ENCODE assay signal across 18 cellular contexts in genomic region chr12:123273166-123273565, GRCh38. TPM values are rescaled to one million over a fixed set of nuclear protein-coding genes. Genes with fewer than 3 reads are reported as not detected.
DNase-seq lines count a peak whose midpoint lies in the region; ATAC-seq and TF ChIP-seq lines count a peak whose summit lies in the region.
"Had no signal": no experiment of that assay in that cellular context is flagged by ENCODE, and none has a peak within 500 bp of the region (broad histone marks: within the 10 kb centered on the region; RNA-seq: fewer than 3 reads in every experiment).

No MANE protein-coding gene starts in this region.

- no peak for ATAC-seq in activated T-cell treated with anti-CD3 and anti-CD28 coated beads, Interleukin-2, amount 50 U/mL, for 4 hours
- no peak for ATAC-seq in activated T-cell treated with anti-CD3 and anti-CD28 coated beads, Interleukin-2, amount 50 U/mL, for 72 hours (replicated peaks in 1 of 2)
- no peak for ATAC-seq in T-cell (replicated peaks in 1 of 4)
- no peak for ATAC-seq in central memory CD8-positive, alpha-beta T cell (replicated peaks; ENCODE audit: extremely low read depth, poor library complexity, severe bottlenecking)
- no peak for ATAC-seq in GM21528 (IDR thresholded peaks at IDR 0.05; ENCODE audit: low FRiP score, unreplicated experiment)

- no peak overlapping the region for H3K4me3 ChIP-seq in WERI-Rb-1 (ENCODE audit: low read depth, low read length)
- no peak overlapping the region for H3K4me3 ChIP-seq in thyroid gland (replicated peaks in 1 of 3)

- CTCF ChIA-PET in T-cell (lab: Charles Lee): no interaction called here

- peak overlapping the region; percentile 12 for H3K4me3 Mint-ChIP-seq in activated T-cell treated with anti-CD3 and anti-CD28 coated beads, Interleukin-2, amount 50 U/mL, for 4 hours
- H3K4me3 Mint-ChIP-seq in activated T-cell treated with anti-CD3 and anti-CD28 coated beads, Interleukin-2, amount 50 U/mL, for 72 hours: peak overlapping the region in 1 of 2 donors; percentile 20
- H3K4me3 Mint-ChIP-seq in T-cell (peak overlapping the region; percentile 49 to 66 (median 62)), progenitor cell of endocrine pancreas (ENCODE audit: low read depth) (peak overlapping the region; percentile 80)
- H3K4me3 Mint-ChIP-seq in central memory CD8-positive, alpha-beta T cell: peak overlapping the region; percentile 51

- H3K27me3 ChIP-seq in WERI-Rb-1 (ENCODE audit: insufficient read depth, low read depth, severe bottlenecking) (no peaks in the 10 kb centered on the region), thyroid gland (no peaks in the 10 kb centered on the region)
- H3K27me3 ChIP-seq: upper lobe of left lung had no signal

- H3K9me3 ChIP-seq in WERI-Rb-1 (ENCODE audit: severe bottlenecking) (no peaks in the 10 kb centered on the region), thyroid gland (no peaks in the 10 kb centered on the region)
- H3K9me3 ChIP-seq: upper lobe of left lung had no signal

- TF ChIP-seq POLR2A in thyroid gland (IDR thresholded peaks at IDR 0.05): no peak

- peaks cover 1% of the 10 kb centered on the region for H3K27me3 Mint-ChIP-seq in activated T-cell treated with anti-CD3 and anti-CD28 coated beads, Interleukin-2, amount 50 U/mL, for 4 hours (ENCODE audit: low read depth)
- no peaks in the 10 kb centered on the region for H3K27me3 Mint-ChIP-seq in activated T-cell treated with anti-CD3 and anti-CD28 coated beads, Interleukin-2, amount 50 U/mL, for 72 hours (ENCODE audit: low read depth)
- H3K27me3 Mint-ChIP-seq in T-cell: no peaks in the 10 kb centered on the region
- no peaks in the 10 kb centered on the region for H3K27me3 Mint-ChIP-seq in central memory CD8-positive, alpha-beta T cell
- H3K27me3 Mint-ChIP-seq in progenitor cell of endocrine pancreas: no peaks in the 10 kb centered on the region

- H3K36me3 ChIP-seq in WERI-Rb-1: no peaks in the 10 kb centered on the region; the same call in 1 of the 2 replicates
- no peaks in the 10 kb centered on the region for H3K36me3 ChIP-seq in thyroid gland
- H3K36me3 ChIP-seq: upper lobe of left lung had no signal

- no peaks in the 10 kb centered on the region for H3K9me3 Mint-ChIP-seq in activated T-cell treated with anti-CD3 and anti-CD28 coated beads, Interleukin-2, amount 50 U/mL, for 4 hours
- no peaks in the 10 kb centered on the region for H3K9me3 Mint-ChIP-seq in activated T-cell treated with anti-CD3 and anti-CD28 coated beads, Interleukin-2, amount 50 U/mL, for 72 hours
- H3K9me3 Mint-ChIP-seq in T-cell (no peaks in the 10 kb centered on the region), progenitor cell of endocrine pancreas (ENCODE audit: low read depth) (no peaks in the 10 kb centered on the region)
- H3K9me3 Mint-ChIP-seq in central memory CD8-positive, alpha-beta T cell: no peaks in the 10 kb centered on the region

- DNase-seq in activated T-cell treated with anti-CD3 and anti-CD28 coated beads, Interleukin-2, amount 50 U/mL, for 4 hours: no peak
- no peak for DNase-seq in activated T-cell treated with anti-CD3 and anti-CD28 coated beads, Interleukin-2, amount 50 U/mL, for 72 hours
- DNase-seq in T-cell (no peak), progenitor cell of endocrine pancreas (ENCODE audit: low spot score, unreplicated experiment) (no peak), WERI-Rb-1 (no peak), thyroid gland (no peak)
- DNase-seq in central memory CD8-positive, alpha-beta T cell (ENCODE audit: low spot score in 2 of 2): no peak
- DNase-seq: ACHN; activated CD8-positive, alpha-beta memory T cell treated with anti-CD3 and anti-CD28 coated beads, Interleukin-2, amount 50 U/mL, for 4 hours; GOT3; hypothalamus; Kasumi-1; kidney glomerular epithelial cell; NCI-H1417 treated with DMSO at 0.1 percent for 48 hours; NCI-H82; stimulated activated CD4-positive, alpha-beta T cell treated with anti-CD3 and anti-CD28 coated beads, Interleukin-4, amount 100 ng/mL, for 4 hours; upper lobe of left lung had no signal

- TF ChIP-seq CTCF in progenitor cell of endocrine pancreas (IDR thresholded peaks at IDR 0.05; ENCODE audit: unreplicated experiment) (no peak), WERI-Rb-1 (IDR thresholded peaks at IDR 0.05; ENCODE audit: low read depth, low read length) (no peak), thyroid gland (IDR thresholded peaks at IDR 0.05) (no peak)

- POLR2A ChIA-PET in T-cell (lab: Charles Lee): no interaction called here

- intact Hi-C loops in thyroid gland (cut with DNase I): no loop called here

- H3K36me3 Mint-ChIP-seq in activated T-cell treated with anti-CD3 and anti-CD28 coated beads, Interleukin-2, amount 50 U/mL, for 4 hours (ENCODE audit: insufficient read depth): no peaks in the 10 kb centered on the region
- H3K36me3 Mint-ChIP-seq in activated T-cell treated with anti-CD3 and anti-CD28 coated beads, Interleukin-2, amount 50 U/mL, for 72 hours (ENCODE audit: insufficient read depth in 2 of 2): no peaks in the 10 kb centered on the region
- H3K36me3 Mint-ChIP-seq in T-cell (no peaks in the 10 kb centered on the region), progenitor cell of endocrine pancreas (ENCODE audit: insufficient read depth) (no peaks in the 10 kb centered on the region)
- peaks cover 6% of the 10 kb centered on the region for H3K36me3 Mint-ChIP-seq in central memory CD8-positive, alpha-beta T cell (ENCODE audit: insufficient read depth)

- H3K27ac ChIP-seq in WERI-Rb-1 (no peak overlapping the region; the same call in 1 of the 2 replicates), thyroid gland (no peak overlapping the region)

- peaks cover 19 to 21% of the 10 kb centered on the region in 2 donors for H3K4me1 ChIP-seq in thyroid gland

- WGBS in thyroid gland, 2 donors: 85 to 88% methylated on average over 15 of the region's 15 CpGs

- H3K4me1 Mint-ChIP-seq in activated T-cell treated with anti-CD3 and anti-CD28 coated beads, Interleukin-2, amount 50 U/mL, for 4 hours (ENCODE audit: low read depth): peaks cover 24% of the 10 kb centered on the region
- H3K4me1 Mint-ChIP-seq in activated T-cell treated with anti-CD3 and anti-CD28 coated beads, Interleukin-2, amount 50 U/mL, for 72 hours (ENCODE audit: low read depth): peaks cover 27% of the 10 kb centered on the region
- peaks cover 11 to 27% (median 27%) of the 10 kb centered on the region in 3 donors for H3K4me1 Mint-ChIP-seq in T-cell
- H3K4me1 Mint-ChIP-seq in central memory CD8-positive, alpha-beta T cell: peaks cover 11% of the 10 kb centered on the region
- H3K4me1 Mint-ChIP-seq in progenitor cell of endocrine pancreas (ENCODE audit: low read depth): peaks cover 12% of the 10 kb centered on the region

- no peak overlapping the region for H3K27ac Mint-ChIP-seq in activated T-cell treated with anti-CD3 and anti-CD28 coated beads, Interleukin-2, amount 50 U/mL, for 72 hours
- H3K27ac Mint-ChIP-seq in T-cell (no peak overlapping the region), progenitor cell of endocrine pancreas (peak overlapping the region; percentile 73)
- H3K27ac Mint-ChIP-seq in central memory CD8-positive, alpha-beta T cell (ENCODE audit: low read depth): no peak overlapping the region

RNA-seq across cellular contexts. Expression of gene CDK2AP1, which starts 1.5 kb away (rescaled TPM):
- 10 to 100 TPM; 44.7 to 67.9 (median 53.4) TPM for total RNA-seq in activated T-cell treated with anti-CD3 and anti-CD28 coated beads, Interleukin-2, amount 50 U/mL, for 4 hours
- total RNA-seq in activated T-cell treated with anti-CD3 and anti-CD28 coated beads, Interleukin-2, amount 50 U/mL, for 72 hours: 10 to 100 TPM; 37.8 to 40.0 TPM
- total RNA-seq in T-cell (10 to 100 TPM in 1 of 5 donors, 1 to 10 TPM in 4; 3.5 to 10.8 (median 8.5) TPM), progenitor cell of endocrine pancreas (182 and 184 TPM in 2 replicates), thyroid gland (10 to 100 TPM; 53.0 to 94.5 (median 68.5) TPM)

RNA-seq across cellular contexts. Expression of gene MTRFR, which starts 39.9 kb away (rescaled TPM):
- 10 to 100 TPM; 16.7 to 17.7 (median 17.4) TPM for total RNA-seq in activated T-cell treated with anti-CD3 and anti-CD28 coated beads, Interleukin-2, amount 50 U/mL, for 4 hours
- 10 to 100 TPM; 34.0 to 36.6 TPM for total RNA-seq in activated T-cell treated with anti-CD3 and anti-CD28 coated beads, Interleukin-2, amount 50 U/mL, for 72 hours
- 10 to 100 TPM; 33.7 to 49.7 (median 42.4) TPM for total RNA-seq in T-cell
- total RNA-seq in progenitor cell of endocrine pancreas: 15.1 and 16.3 TPM in 2 replicates
- total RNA-seq in thyroid gland: 10 to 100 TPM; 14.4 to 17.9 (median 16.2) TPM

RNA-seq across cellular contexts. Expression of gene MPHOSPH9, which starts 40.2 kb away (rescaled TPM):
- total RNA-seq in activated T-cell treated with anti-CD3 and anti-CD28 coated beads, Interleukin-2, amount 50 U/mL, for 4 hours: 10 to 100 TPM; 35.9 to 42.3 (median 37.5) TPM
- 100 to 1,000 TPM; 104 to 121 TPM for total RNA-seq in activated T-cell treated with anti-CD3 and anti-CD28 coated beads, Interleukin-2, amount 50 U/mL, for 72 hours
- total RNA-seq in T-cell (100 to 1,000 TPM in 1 of 5 donors, 10 to 100 TPM in 4; 48.5 to 105 (median 56.3) TPM), progenitor cell of endocrine pancreas (36.7 and 39.3 TPM in 2 replicates), thyroid gland (10 to 100 TPM; 21.6 to 53.6 (median 39.1) TPM)
